In genomic region chr17:58002973-58003372, GRCh38 we compare ENCODE assay signal across 16 cellular contexts. TPM values are rescaled to one million over a fixed set of nuclear protein-coding genes. Genes with fewer than 3 reads are reported as not detected.
DNase-seq lines count a peak whose midpoint lies in the region; ATAC-seq, FAIRE-seq and TF ChIP-seq lines count a peak whose summit lies in the region.
"Had no signal": no experiment of that assay in that cellular context is flagged by ENCODE, and none has a peak within 500 bp of the region (broad histone marks: within the 10 kb centered on the region; RNA-seq: fewer than 3 reads in every experiment).

No MANE protein-coding gene starts in this region.

- H3K4me3 Mint-ChIP-seq in activated CD4-positive, alpha-beta T cell treated with anti-CD3 and anti-CD28 coated beads, Interleukin-2, amount 10 ng/mL, durations not matched to agents 24 days and 14 days, result peak overlapping the region; percentile 62
- H3K4me3 Mint-ChIP-seq in astrocyte (ENCODE audit: unreplicated experiment), result peak overlapping the region; percentile 69
- no peak overlapping the region for H3K4me3 Mint-ChIP-seq in CD8-positive, alpha-beta T cell

- CTCF ChIA-PET in CD8-positive, alpha-beta T cell (lab: Charles Lee), result interaction anchor here (1.0 to 10.7 kb wide), 3 partner anchors 109 to 145 kb away, joined by 3 to 144 read pairs (median 102); no protein-coding TSS in a partner anchor

- POLR2A ChIA-PET in CD8-positive, alpha-beta T cell (lab: Charles Lee), result no interaction called here

- DNase-seq in activated CD4-positive, alpha-beta T cell treated with anti-CD3 and anti-CD28 coated beads, Interleukin-2, amount 10 ng/mL, durations not matched to agents 24 days and 14 days, result no peak
- DNase-seq in activated CD4-positive, alpha-beta T cell treated with anti-CD3 and anti-CD28 coated beads for 4 hours, result no peak
- DNase-seq in NB4 (ENCODE audit: low read depth) (no peak), astrocyte (ENCODE audit: low read depth) (no peak), psoas muscle (no peak), NCI-H1436 (lab: John Stamatoyannopoulos, UW) (no peak)
- no peak for DNase-seq in CD8-positive, alpha-beta T cell
- DNase-seq: DMS79; effector memory CD8-positive, alpha-beta T cell; NCI-H1694; SW 1271; thyroid gland had no signal

- H3K27ac ChIP-seq in astrocyte (ENCODE audit: low read depth, low read length) (no peak overlapping the region), psoas muscle (no peak overlapping the region)
- no peak overlapping the region for H3K27ac ChIP-seq in CD8-positive, alpha-beta T cell (ENCODE audit: low read depth, low read length)
- H3K27ac ChIP-seq: skin epidermis, thyroid gland had no signal

- no peaks in the 10 kb centered on the region for H3K9me3 Mint-ChIP-seq in activated CD4-positive, alpha-beta T cell treated with anti-CD3 and anti-CD28 coated beads, Interleukin-2, amount 10 ng/mL, durations not matched to agents 24 days and 14 days
- no peaks in the 10 kb centered on the region for H3K9me3 Mint-ChIP-seq in astrocyte (ENCODE audit: unreplicated experiment)
- H3K9me3 Mint-ChIP-seq in CD8-positive, alpha-beta T cell, result no peaks in the 10 kb centered on the region
- H3K9me3 Mint-ChIP-seq: effector memory CD8-positive, alpha-beta T cell had no signal

- no peak for ATAC-seq in psoas muscle
- ATAC-seq in GM21360 (IDR thresholded peaks at IDR 0.05; ENCODE audit: unreplicated experiment), result no peak
- no peak for ATAC-seq in CD8-positive, alpha-beta T cell
- ATAC-seq: effector memory CD8-positive, alpha-beta T cell; left lobe of liver had no signal

- peak overlapping the region; percentile 93 for H3K4me2 ChIP-seq in astrocyte (ENCODE audit: low read length)

- TF ChIP-seq CTCF in NB4 (IDR thresholded peaks at IDR 0.05; ENCODE audit: low read depth, low read length) (no peak), astrocyte (IDR thresholded peaks at IDR 0.05; ENCODE audit: insufficient read depth, low read depth, low read length) (no peak), psoas muscle (IDR thresholded peaks at IDR 0.05) (no peak)
- no peak for TF ChIP-seq CTCF in CD8-positive, alpha-beta T cell (IDR thresholded peaks at IDR 0.05)

- H3K36me3 ChIP-seq in astrocyte (ENCODE audit: insufficient read depth, low read length) (peaks cover 51% of the 10 kb centered on the region), psoas muscle (ENCODE audit: insufficient read depth in 1 of 2, low read depth in 1 of 2) (peaks cover 22 to 81% of the 10 kb centered on the region in 2 donors)
- H3K36me3 ChIP-seq in CD8-positive, alpha-beta T cell (ENCODE audit: insufficient read depth, low read length), result peaks cover 39% of the 10 kb centered on the region

- peaks cover 74% of the 10 kb centered on the region for H3K36me3 Mint-ChIP-seq in activated CD4-positive, alpha-beta T cell treated with anti-CD3 and anti-CD28 coated beads, Interleukin-2, amount 10 ng/mL, durations not matched to agents 24 days and 14 days (ENCODE audit: low read depth)
- peaks cover 20% of the 10 kb centered on the region for H3K36me3 Mint-ChIP-seq in astrocyte (ENCODE audit: low read depth, unreplicated experiment)
- peaks cover 68% of the 10 kb centered on the region for H3K36me3 Mint-ChIP-seq in CD8-positive, alpha-beta T cell

- 93 to 94% (median 93%) methylated on average over 2 of the region's 2 CpGs for WGBS in psoas muscle, 3 donors

- no peak overlapping the region for H3K9ac ChIP-seq in astrocyte (ENCODE audit: low read length)

- H3K9me3 ChIP-seq in astrocyte (ENCODE audit: insufficient read depth, low read depth, low read length), result no peaks in the 10 kb centered on the region
- H3K9me3 ChIP-seq in psoas muscle, result no peaks in the 10 kb centered on the region
- no peaks in the 10 kb centered on the region for H3K9me3 ChIP-seq in CD8-positive, alpha-beta T cell (ENCODE audit: low read length)
- H3K9me3 ChIP-seq: HAP-1, thyroid gland had no signal

- peaks cover 50% of the 10 kb centered on the region for H3K4me1 Mint-ChIP-seq in activated CD4-positive, alpha-beta T cell treated with anti-CD3 and anti-CD28 coated beads, Interleukin-2, amount 10 ng/mL, durations not matched to agents 24 days and 14 days
- peaks cover 33% of the 10 kb centered on the region for H3K4me1 Mint-ChIP-seq in astrocyte (ENCODE audit: low read depth, unreplicated experiment)
- peaks cover 75% of the 10 kb centered on the region for H3K4me1 Mint-ChIP-seq in CD8-positive, alpha-beta T cell (ENCODE audit: low read depth)

- no peak for TF ChIP-seq POLR2A in NB4 (IDR thresholded peaks at IDR 0.05; ENCODE audit: extremely low read depth, insufficient read length)

- peaks cover 75% of the 10 kb centered on the region for H3K79me2 ChIP-seq in astrocyte (ENCODE audit: insufficient read depth, low read length)

- no peaks in the 10 kb centered on the region for H3K27me3 ChIP-seq in astrocyte (ENCODE audit: insufficient read depth, low read length)
- H3K27me3 ChIP-seq in psoas muscle (ENCODE audit: insufficient read depth in 3 of 3, low read length in 2 of 3), result no peaks in the 10 kb centered on the region
- no peaks in the 10 kb centered on the region for H3K27me3 ChIP-seq in CD8-positive, alpha-beta T cell (ENCODE audit: insufficient read depth, low read length)
- H3K27me3 ChIP-seq: thyroid gland had no signal

- H3K4me1 ChIP-seq in astrocyte (ENCODE audit: insufficient read depth, low read length) (peaks cover 24% of the 10 kb centered on the region), psoas muscle (peaks cover 65% of the 10 kb centered on the region)
- H3K4me1 ChIP-seq in CD8-positive, alpha-beta T cell (ENCODE audit: insufficient read depth, low read length), result peaks cover 36% of the 10 kb centered on the region

- no peak for FAIRE-seq in astrocyte (lab: Jason Lieb, UNC)

- H2AFZ ChIP-seq in astrocyte (ENCODE audit: low read depth, low read length), result no peak overlapping the region

- H3K27me3 Mint-ChIP-seq in activated CD4-positive, alpha-beta T cell treated with anti-CD3 and anti-CD28 coated beads, Interleukin-2, amount 10 ng/mL, durations not matched to agents 24 days and 14 days, result no peaks in the 10 kb centered on the region
- H3K27me3 Mint-ChIP-seq in astrocyte (ENCODE audit: low read depth, unreplicated experiment), result no peaks in the 10 kb centered on the region
- no peaks in the 10 kb centered on the region for H3K27me3 Mint-ChIP-seq in CD8-positive, alpha-beta T cell (ENCODE audit: low read depth)
- H3K27me3 Mint-ChIP-seq: effector memory CD8-positive, alpha-beta T cell had no signal

- intact Hi-C loops in activated CD4-positive, alpha-beta T cell treated with anti-CD3 and anti-CD28 coated beads, Interleukin-2, amount 10 ng/mL, durations not matched to agents 24 days and 14 days (cut with micrococcal nuclease), result no loop called here
- intact Hi-C loops in psoas muscle (cut with DNase I), result no loop called here
- intact Hi-C loops in CD8-positive, alpha-beta T cell (cut with DNase I, micrococcal nuclease), result loop anchor here (10.0 kb wide), 3 partner anchors 332 to 1038 kb away; partner anchors contain the start of genes COIL (in 2 of the 2) and MTMR4 (in 1 of the 2)

- H4K20me1 ChIP-seq in astrocyte (ENCODE audit: insufficient read depth, low read length), result peaks cover 83% of the 10 kb centered on the region

- H3K27ac Mint-ChIP-seq in activated CD4-positive, alpha-beta T cell treated with anti-CD3 and anti-CD28 coated beads, Interleukin-2, amount 10 ng/mL, durations not matched to agents 24 days and 14 days, result peak overlapping the region; percentile 37
- H3K27ac Mint-ChIP-seq in astrocyte (ENCODE audit: unreplicated experiment), result peak overlapping the region; percentile 0
- no peak overlapping the region for H3K27ac Mint-ChIP-seq in CD8-positive, alpha-beta T cell

- H3K4me3 ChIP-seq in NB4 (ENCODE audit: low read depth, low read length) (peak overlapping the region; percentile 90), astrocyte (ENCODE audit: insufficient read depth, low read depth, low read length) (no peak overlapping the region), psoas muscle (peak overlapping the region; percentile 98)
- no peak overlapping the region for H3K4me3 ChIP-seq in CD8-positive, alpha-beta T cell (ENCODE audit: low read depth, low read length)
- H3K4me3 ChIP-seq: HAP-1, skin epidermis, thyroid gland had no signal

RNA-seq across cellular contexts. Expression of gene SRSF1, which starts 4.1 kb away (rescaled TPM):
- 510 and 515 TPM in 2 replicates for total RNA-seq in activated CD4-positive, alpha-beta T cell treated with anti-CD3 and anti-CD28 coated beads, Interleukin-2, amount 10 ng/mL, durations not matched to agents 24 days and 14 days
- total RNA-seq in astrocyte (170 and 196 TPM in 2 replicates), psoas muscle (100 to 1,000 TPM in 2 of 4 donors, 10 to 100 TPM in 2; 71.2 to 141 (median 100) TPM)
- 100 to 1,000 TPM in 1 of 3 donors, 10 to 100 TPM in 2; 61.2 to 128 (median 93.7) TPM for polyA plus RNA-seq in psoas muscle
- 10 to 100 TPM; 79.2 to 94.1 TPM for total RNA-seq in CD8-positive, alpha-beta T cell

RNA-seq across cellular contexts. Expression of gene VEZF1, which starts 14.9 kb away (rescaled TPM):
- 35.4 and 37.3 TPM in 2 replicates for total RNA-seq in activated CD4-positive, alpha-beta T cell treated with anti-CD3 and anti-CD28 coated beads, Interleukin-2, amount 10 ng/mL, durations not matched to agents 24 days and 14 days
- total RNA-seq in astrocyte, result 42.0 and 50.9 TPM in 2 replicates
- total RNA-seq in psoas muscle, result 10 to 100 TPM; 45.7 to 92.5 (median 70.7) TPM
- 10 to 100 TPM; 30.6 to 50.5 (median 36.6) TPM for polyA plus RNA-seq in psoas muscle
- 10 to 100 TPM; 45.2 to 46.6 TPM for total RNA-seq in CD8-positive, alpha-beta T cell

RNA-seq across cellular contexts. Expression of gene CUEDC1, which starts 47.8 kb away (rescaled TPM):
- total RNA-seq in activated CD4-positive, alpha-beta T cell treated with anti-CD3 and anti-CD28 coated beads, Interleukin-2, amount 10 ng/mL, durations not matched to agents 24 days and 14 days, result 0.50 and 0.58 TPM in 2 replicates
- total RNA-seq in astrocyte (37.4 and 43.7 TPM in 2 replicates), psoas muscle (10 to 100 TPM; 31.1 to 67.2 (median 47.4) TPM)
- 10 to 100 TPM; 28.0 to 56.5 (median 46.4) TPM for polyA plus RNA-seq in psoas muscle
- under 1 TPM in 1 of 2 experiments, not detected in 1; 0.22 TPM for total RNA-seq in CD8-positive, alpha-beta T cell

Comparison
In these comparisons a context has a peak if more than half of its experiments do, and no peak if none do; other contexts are left out.
1. H3K4me3 ChIP-seq: peak in NB4 (single experiment) and psoas muscle (single experiment); none in astrocyte (single experiment) and CD8-positive, alpha-beta T cell (single experiment).
2. RNA of gene CUEDC1, which starts 47.8 kb away (total RNA-seq): 31.1 to 67.2 TPM in psoas muscle and 37.4 to 43.7 TPM in astrocyte; 0.50 to 0.58 TPM in activated CD4-positive, alpha-beta T cell treated with anti-CD3 and anti-CD28 coated beads, Interleukin-2, amount 10 ng/mL, durations not matched to agents 24 days and 14 days and 0.22 TPM in CD8-positive, alpha-beta T cell; every median in the first group is over 10 times any median in the second.
3. intact Hi-C loops: an anchor here in CD8-positive, alpha-beta T cell (10.0 kb wide); none called in activated CD4-positive, alpha-beta T cell treated with anti-CD3 and anti-CD28 coated beads, Interleukin-2, amount 10 ng/mL, durations not matched to agents 24 days and 14 days and psoas muscle.